Comparison of ENCODE assay signal across 1 cellular context in the genomic region with DNA sequence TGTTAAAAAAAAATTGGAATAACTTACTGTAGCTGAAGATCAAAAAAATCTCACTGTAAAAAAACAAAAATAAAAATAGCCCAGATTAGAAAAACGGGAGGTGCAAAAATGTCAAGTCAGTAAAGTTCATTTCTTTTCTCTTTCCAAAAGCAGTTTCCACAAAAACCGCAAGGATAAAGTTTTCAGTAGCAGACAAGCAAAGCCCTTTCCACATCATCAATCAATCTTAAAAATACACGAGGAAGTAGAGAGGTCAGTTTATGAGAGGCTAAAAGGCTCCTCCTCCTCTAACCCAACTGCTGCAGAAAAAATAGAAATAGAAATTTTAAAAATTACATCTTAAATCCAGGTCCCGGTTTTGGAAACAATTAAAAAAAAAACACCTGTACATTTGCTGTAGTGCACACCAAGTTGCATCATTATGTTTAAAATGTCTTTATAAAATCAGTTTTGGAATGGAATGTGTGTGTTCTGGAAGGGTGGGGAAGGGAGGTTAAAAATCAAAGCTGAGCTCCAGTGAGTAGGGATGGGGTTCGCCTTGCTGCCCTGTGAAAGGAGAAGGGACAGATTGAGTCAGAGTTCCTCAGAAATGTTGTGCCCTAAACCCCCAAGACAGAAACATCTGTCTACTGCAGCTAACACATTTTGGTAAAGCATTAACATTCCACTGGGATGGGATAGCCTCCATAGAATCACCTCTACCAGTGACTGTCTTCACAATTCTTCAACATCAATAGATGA.
TF ChIP-seq lines count a peak whose summit lies in the region.

No MANE protein-coding gene starts in this region.

TF ChIP-seq in HEK293, 187 proteins besides CTCF, POLR2A, EP300 and RAD21 (continued from another document):
- TF ChIP-seq, protein P1, sequence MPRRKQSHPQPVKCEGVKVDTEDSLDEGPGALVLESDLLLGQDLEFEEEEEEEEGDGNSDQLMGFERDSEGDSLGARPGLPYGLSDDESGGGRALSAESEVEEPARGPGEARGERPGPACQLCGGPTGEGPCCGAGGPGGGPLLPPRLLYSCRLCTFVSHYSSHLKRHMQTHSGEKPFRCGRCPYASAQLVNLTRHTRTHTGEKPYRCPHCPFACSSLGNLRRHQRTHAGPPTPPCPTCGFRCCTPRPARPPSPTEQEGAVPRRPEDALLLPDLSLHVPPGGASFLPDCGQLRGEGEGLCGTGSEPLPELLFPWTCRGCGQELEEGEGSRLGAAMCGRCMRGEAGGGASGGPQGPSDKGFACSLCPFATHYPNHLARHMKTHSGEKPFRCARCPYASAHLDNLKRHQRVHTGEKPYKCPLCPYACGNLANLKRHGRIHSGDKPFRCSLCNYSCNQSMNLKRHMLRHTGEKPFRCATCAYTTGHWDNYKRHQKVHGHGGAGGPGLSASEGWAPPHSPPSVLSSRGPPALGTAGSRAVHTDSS (tag by site-specific recombination; IDR thresholded peaks at IDR 0.05) = 0 out of 2 replicates have a peak, but pooled peaks have one; percentile 0
- TF ChIP-seq REPIN1 (tag by site-specific recombination; IDR thresholded peaks at IDR 0.05; ENCODE audit: low read depth) = 0 out of 2 replicates have a peak, but pooled peaks have one; percentile 3
- TF ChIP-seq ZNF423 (tag by site-specific recombination; IDR thresholded peaks at IDR 0.05) = no peak
- TF ChIP-seq PRDM1 (tag by site-specific recombination; IDR thresholded peaks at IDR 0.05) = 0 out of 2 replicates have a peak, but pooled peaks have one; percentile 26
- TF ChIP-seq ZNF10 (tag by site-specific recombination; IDR thresholded peaks at IDR 0.05) = no peak
- 0 out of 2 replicates have a peak, but pooled peaks have one; percentile 28 for TF ChIP-seq GFI1B (tag by site-specific recombination; IDR thresholded peaks at IDR 0.05)
- 0 out of 2 replicates have a peak, but pooled peaks have one; percentile 6 for TF ChIP-seq ZXDB (tag by site-specific recombination; IDR thresholded peaks at IDR 0.05)
- no peak for TF ChIP-seq ZNF221 (tag by site-specific recombination; IDR thresholded peaks at IDR 0.05; ENCODE audit: borderline replicate concordance)
- peak; percentile 86 for TF ChIP-seq OSR2 (tag by site-specific recombination; IDR thresholded peaks at IDR 0.05)
- no peak for TF ChIP-seq IKZF3 (tag by site-specific recombination; IDR thresholded peaks at IDR 0.05)
